Comparison of ENCODE assay signal across 34 cellular contexts in the genomic region with DNA sequence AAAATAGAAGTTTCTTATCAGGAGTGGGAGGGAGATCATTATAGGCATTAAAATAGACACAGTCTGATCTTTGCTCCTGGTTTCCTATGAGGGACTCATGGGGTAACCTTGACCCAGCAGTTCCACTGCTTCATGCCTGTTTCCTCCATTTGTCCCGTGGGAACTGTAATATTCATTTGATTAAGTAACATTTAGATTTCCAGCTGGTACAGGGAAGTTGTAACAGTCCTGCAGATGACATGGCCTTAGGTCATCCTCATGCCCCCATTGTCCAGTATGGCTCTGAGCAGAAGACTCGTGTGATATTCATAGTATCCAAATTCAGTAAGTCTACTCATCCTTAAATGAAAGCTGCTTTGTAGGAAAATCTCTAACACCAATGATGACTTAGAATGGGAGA.
"Had no signal": no experiment of that assay in that cellular context is flagged by ENCODE, and none has a peak within 500 bp of the region (broad histone marks: within the 10 kb centered on the region; RNA-seq: fewer than 3 reads in every experiment).

No MANE protein-coding gene starts in this region.

- H3K27me3 ChIP-seq: ascending aorta, breast epithelium, cardiac muscle cell, colonic mucosa, esophagus squamous epithelium, gastroesophageal sphincter had no signal

- H3K9me3 Mint-ChIP-seq: activated naive CD4-positive, alpha-beta T cell treated with anti-CD3 and anti-CD28 coated beads for 36 hours; activated naive CD8-positive, alpha-beta T cell treated with anti-CD3 and anti-CD28 coated beads for 36 hours had no signal

- H3K4me3 ChIP-seq: ascending aorta, breast epithelium, cardiac muscle cell, colonic mucosa, esophagus squamous epithelium, gastroesophageal sphincter had no signal

- H3K4me1 Mint-ChIP-seq: activated CD4-positive, alpha-beta T cell treated with anti-CD3 and anti-CD28 coated beads for 36 hours; activated CD4-positive, alpha-beta T cell treated with anti-CD3 and anti-CD28 coated beads, Interleukin-2, amount 10 ng/mL, durations not matched to agents 24 days and 14 days; activated CD8-positive, alpha-beta memory T cell treated with anti-CD3 and anti-CD28 coated beads, Interleukin-2, amount 10 ng/mL, durations not matched to agents 7 days and 5 days; activated naive CD4-positive, alpha-beta T cell treated with anti-CD3 and anti-CD28 coated beads, Interleukin-2, amount 50 U/mL, for 24 hours; activated naive CD8-positive, alpha-beta T cell treated with anti-CD3 and anti-CD28 coated beads for 36 hours; activated naive CD8-positive, alpha-beta T cell treated with anti-CD3 and anti-CD28 coated beads, Interleukin-2, amount 50 U/mL, for 24 hours; brain; T-helper 17 cell had no signal

- H3K27ac ChIP-seq: ascending aorta, breast epithelium, cardiac muscle cell, colonic mucosa, epithelial cell of prostate, esophagus squamous epithelium, gastroesophageal sphincter had no signal

- ATAC-seq: activated CD4-positive, alpha-beta T cell treated with anti-CD3 and anti-CD28 coated beads for 36 hours; activated CD8-positive, alpha-beta memory T cell treated with anti-CD3 and anti-CD28 coated beads, Interleukin-2, amount 10 ng/mL, durations not matched to agents 7 days and 5 days; activated CD8-positive, alpha-beta T cell treated with anti-CD3 and anti-CD28 coated beads, Interleukin-2, amount 10 ng/mL, durations not matched to agents 7 days and 5 days; activated naive CD8-positive, alpha-beta T cell treated with anti-CD3 and anti-CD28 coated beads, Interleukin-2, amount 50 U/mL, for 24 hours; gastroesophageal sphincter; T-helper 17 cell had no signal

- H3K9me3 ChIP-seq: ascending aorta, breast epithelium, colonic mucosa, esophagus squamous epithelium, gastroesophageal sphincter had no signal

- H3K4me3 Mint-ChIP-seq: activated CD4-positive, alpha-beta memory T cell treated with anti-CD3 and anti-CD28 coated beads for 36 hours; activated CD4-positive, alpha-beta T cell treated with anti-CD3 and anti-CD28 coated beads for 36 hours; activated CD4-positive, alpha-beta T cell treated with anti-CD3 and anti-CD28 coated beads, Interleukin-2, amount 10 ng/mL, durations not matched to agents 24 days and 14 days; activated CD8-positive, alpha-beta memory T cell treated with anti-CD3 and anti-CD28 coated beads, Interleukin-2, amount 10 ng/mL, durations not matched to agents 7 days and 5 days; activated CD8-positive, alpha-beta T cell treated with anti-CD3 and anti-CD28 coated beads, Interleukin-2, amount 10 ng/mL, durations not matched to agents 7 days and 5 days; activated naive CD4-positive, alpha-beta T cell treated with anti-CD3 and anti-CD28 coated beads for 36 hours; activated naive CD4-positive, alpha-beta T cell treated with anti-CD3 and anti-CD28 coated beads, Interleukin-2, amount 50 U/mL, for 24 hours; activated naive CD8-positive, alpha-beta T cell treated with anti-CD3 and anti-CD28 coated beads for 36 hours; activated naive CD8-positive, alpha-beta T cell treated with anti-CD3 and anti-CD28 coated beads, Interleukin-2, amount 50 U/mL, for 24 hours; activated T-helper 1 cell treated with anti-CD3 and anti-CD28 coated beads, Interleukin-12 subunit alpha, Interleukin-12 subunit beta, Interleukin-2, Interleukin-4 antibody, amounts not matched to agents 30 ng/mL and 10 ng/mL and 1 ng/mL, durations not matched to agents 14 hours and 24 hours and 36 hours; brain; T-helper 17 cell; T-helper 2 cell treated with Interferon-gamma antibody and Interleukin-4, amounts not matched to agents 5 μg/mL and 100 μg/mL, for 36 hours had no signal

- DNase-seq: activated CD4-positive, alpha-beta memory T cell treated with anti-CD3 and anti-CD28 coated beads for 36 hours; activated CD4-positive, alpha-beta T cell treated with anti-CD3 and anti-CD28 coated beads for 36 hours; activated CD4-positive, alpha-beta T cell treated with anti-CD3 and anti-CD28 coated beads, Interleukin-2, amount 10 ng/mL, durations not matched to agents 24 days and 14 days; activated CD4-positive, CD25-positive, alpha-beta regulatory T cell; activated CD4-positive, CD25-positive, alpha-beta regulatory T cell treated with anti-CD3 and anti-CD28 coated beads, Interleukin-2, amount 50 U/mL, for 72 hours; activated CD8-positive, alpha-beta memory T cell treated with anti-CD3 and anti-CD28 coated beads, Interleukin-2, amount 10 ng/mL, durations not matched to agents 7 days and 5 days; activated CD8-positive, alpha-beta memory T cell treated with anti-CD3 and anti-CD28 coated beads, Interleukin-2, amount 50 U/mL, for 4 hours; activated CD8-positive, alpha-beta T cell treated with anti-CD3 and anti-CD28 coated beads, Interleukin-2, amount 10 ng/mL, durations not matched to agents 7 days and 5 days; activated effector memory CD4-positive, alpha-beta T cell treated with anti-CD3 and anti-CD28 coated beads, Interleukin-2, amount 50 U/mL, for 16 hours; activated naive CD4-positive, alpha-beta T cell treated with anti-CD3 and anti-CD28 coated beads for 36 hours; activated naive CD8-positive, alpha-beta T cell treated with anti-CD3 and anti-CD28 coated beads for 36 hours; activated naive CD8-positive, alpha-beta T cell treated with anti-CD3 and anti-CD28 coated beads, Interleukin-2, amount 50 U/mL, for 24 hours; activated T-cell treated with anti-CD3 and anti-CD28 coated beads, Interleukin-2, amount 50 U/mL, for 1 hour; activated T-cell treated with anti-CD3 and anti-CD28 coated beads, Interleukin-2, amount 50 U/mL, for 48 hours; central memory CD4-positive, alpha-beta T cell; cerebellar nuclear complex; colonic mucosa; effector CD8-positive, alpha-beta T cell; esophagus squamous epithelium; foreskin melanocyte; T-helper 1 cell; T-helper 17 cell; T1000 had no signal

- H3K27me3 Mint-ChIP-seq: activated CD4-positive, alpha-beta memory T cell treated with anti-CD3 and anti-CD28 coated beads for 36 hours; activated CD4-positive, alpha-beta T cell treated with anti-CD3 and anti-CD28 coated beads for 36 hours; activated CD4-positive, alpha-beta T cell treated with anti-CD3 and anti-CD28 coated beads, Interleukin-2, amount 10 ng/mL, durations not matched to agents 24 days and 14 days; activated CD8-positive, alpha-beta memory T cell treated with anti-CD3 and anti-CD28 coated beads, Interleukin-2, amount 10 ng/mL, durations not matched to agents 7 days and 5 days; activated naive CD8-positive, alpha-beta T cell treated with anti-CD3 and anti-CD28 coated beads for 36 hours; activated naive CD8-positive, alpha-beta T cell treated with anti-CD3 and anti-CD28 coated beads, Interleukin-2, amount 50 U/mL, for 24 hours; T-helper 17 cell had no signal

- FAIRE-seq: endothelial cell of umbilical vein had no signal

- H3K27ac Mint-ChIP-seq: activated CD4-positive, alpha-beta memory T cell treated with anti-CD3 and anti-CD28 coated beads for 36 hours; activated CD4-positive, alpha-beta T cell treated with anti-CD3 and anti-CD28 coated beads for 36 hours; activated CD4-positive, alpha-beta T cell treated with anti-CD3 and anti-CD28 coated beads, Interleukin-2, amount 10 ng/mL, durations not matched to agents 24 days and 14 days; activated CD8-positive, alpha-beta memory T cell treated with anti-CD3 and anti-CD28 coated beads, Interleukin-2, amount 10 ng/mL, durations not matched to agents 7 days and 5 days; activated CD8-positive, alpha-beta T cell treated with anti-CD3 and anti-CD28 coated beads, Interleukin-2, amount 10 ng/mL, durations not matched to agents 7 days and 5 days; activated naive CD4-positive, alpha-beta T cell treated with anti-CD3 and anti-CD28 coated beads for 36 hours; activated naive CD4-positive, alpha-beta T cell treated with anti-CD3 and anti-CD28 coated beads, Interleukin-2, amount 50 U/mL, for 24 hours; activated naive CD8-positive, alpha-beta T cell treated with anti-CD3 and anti-CD28 coated beads for 36 hours; activated naive CD8-positive, alpha-beta T cell treated with anti-CD3 and anti-CD28 coated beads, Interleukin-2, amount 50 U/mL, for 24 hours; activated T-helper 1 cell treated with anti-CD3 and anti-CD28 coated beads, Interleukin-12 subunit alpha, Interleukin-12 subunit beta, Interleukin-2, Interleukin-4 antibody, amounts not matched to agents 30 ng/mL and 10 ng/mL and 1 ng/mL, durations not matched to agents 14 hours and 24 hours and 36 hours; activated T-helper 2 cell treated with anti-CD3 and anti-CD28 coated beads, Interferon-gamma antibody, Interleukin-2, Interleukin-4, amounts not matched to agents 10 μg/mL and 5 μg/mL and 100 μg/mL, durations not matched to agents 14 hours and 24 hours and 36 hours; brain; T-helper 17 cell; T-helper 2 cell treated with Interferon-gamma antibody and Interleukin-4, amounts not matched to agents 5 μg/mL and 100 μg/mL, for 36 hours had no signal

- H3K36me3 ChIP-seq: ascending aorta, breast epithelium, cardiac muscle cell, colonic mucosa, esophagus squamous epithelium, gastroesophageal sphincter had no signal

- H3K36me3 Mint-ChIP-seq: activated CD4-positive, alpha-beta memory T cell treated with anti-CD3 and anti-CD28 coated beads for 36 hours; activated CD8-positive, alpha-beta memory T cell treated with anti-CD3 and anti-CD28 coated beads, Interleukin-2, amount 10 ng/mL, durations not matched to agents 7 days and 5 days; activated naive CD8-positive, alpha-beta T cell treated with anti-CD3 and anti-CD28 coated beads for 36 hours; brain had no signal

- H3K4me1 ChIP-seq: ascending aorta, breast epithelium, colonic mucosa, esophagus squamous epithelium, gastroesophageal sphincter had no signal
